Comparison of ENCODE assay signal across 9 cellular contexts in genomic region chr10:12333382-12334185, GRCh38. TPM values are rescaled to one million over a fixed set of nuclear protein-coding genes. Genes with fewer than 3 reads are reported as not detected.
DNase-seq lines count a peak whose midpoint lies in the region; ATAC-seq and TF ChIP-seq lines count a peak whose summit lies in the region.
"Had no signal": no experiment of that assay in that cellular context is flagged by ENCODE, and none has a peak within 500 bp of the region (broad histone marks: within the 10 kb centered on the region; RNA-seq: fewer than 3 reads in every experiment).

No MANE protein-coding gene starts in this region.

- no peaks in the 10 kb centered on the region for H3K36me3 ChIP-seq in vagina

- H3K4me3 Mint-ChIP-seq in IgD-negative memory B cell (peak overlapping the region in 2 of 4 donors; percentile 53 to 71), naive B cell (peak overlapping the region in 7 of 8 donors; percentile 49 to 82 (median 68))
- peak overlapping the region in 1 of 2 donors; percentile 54 for H3K4me3 Mint-ChIP-seq in effector memory CD8-positive, alpha-beta T cell

- no peaks in the 10 kb centered on the region for H3K9me3 ChIP-seq in vagina

- H3K27ac ChIP-seq in vagina = peak overlapping the region; percentile 66
- H3K27ac ChIP-seq: 22Rv1 had no signal

- intact Hi-C loops in vagina (cut with DNase I) = no loop called here

- H3K4me1 ChIP-seq in vagina = peaks cover 13% of the 10 kb centered on the region

- H3K27ac Mint-ChIP-seq in IgD-negative memory B cell = peak overlapping the region; percentile 1 to 69 (median 65)
- peak overlapping the region; percentile 10 to 78 for H3K27ac Mint-ChIP-seq in effector memory CD8-positive, alpha-beta T cell
- H3K27ac Mint-ChIP-seq in naive B cell = peak overlapping the region; percentile 38 to 94 (median 78)

- H3K36me3 Mint-ChIP-seq in IgD-negative memory B cell = peaks cover 1% of the 10 kb centered on the region
- H3K36me3 Mint-ChIP-seq in effector memory CD8-positive, alpha-beta T cell (ENCODE audit: insufficient read depth) = no peaks in the 10 kb centered on the region
- no peaks in the 10 kb centered on the region for H3K36me3 Mint-ChIP-seq in naive B cell

- no peak for TF ChIP-seq CTCF in vagina (IDR thresholded peaks at IDR 0.05)

- no peaks in the 10 kb centered on the region for H3K9me3 Mint-ChIP-seq in IgD-negative memory B cell
- no peaks in the 10 kb centered on the region for H3K9me3 Mint-ChIP-seq in effector memory CD8-positive, alpha-beta T cell
- peaks cover 0 to 2% (median 0%) of the 10 kb centered on the region in 7 donors for H3K9me3 Mint-ChIP-seq in naive B cell

- H3K27me3 Mint-ChIP-seq in IgD-negative memory B cell = no peaks in the 10 kb centered on the region
- peaks cover 6 to 8% of the 10 kb centered on the region in 2 donors for H3K27me3 Mint-ChIP-seq in effector memory CD8-positive, alpha-beta T cell
- no peaks in the 10 kb centered on the region for H3K27me3 Mint-ChIP-seq in naive B cell

- ATAC-seq in GM21619 (IDR thresholded peaks at IDR 0.05; ENCODE audit: unreplicated experiment) = peak; percentile 71
- peak; percentile 98 for ATAC-seq in SK-N-SH treated with all-trans-retinoic acid at 6 μM for 48 hours
- peak; percentile 92 for ATAC-seq in effector memory CD8-positive, alpha-beta T cell (replicated peaks)
- ATAC-seq in naive B cell (ENCODE audit: low read depth in 2 of 2) = peak; percentile 87 to 93

- H3K4me1 Mint-ChIP-seq in IgD-negative memory B cell = peaks cover 14 to 26% (median 15%) of the 10 kb centered on the region in 3 donors
- peaks cover 6% of the 10 kb centered on the region in 2 donors for H3K4me1 Mint-ChIP-seq in effector memory CD8-positive, alpha-beta T cell (ENCODE audit: low read depth in 2 of 2)
- H3K4me1 Mint-ChIP-seq in naive B cell = peaks cover 21 to 46% (median 33%) of the 10 kb centered on the region in 3 donors

- peak; percentile 24 for DNase-seq in DMS153 (lab: John Stamatoyannopoulos, UW)
- DNase-seq in DMS153 treated with DMSO at 0.1 percent for 48 hours (lab: John Stamatoyannopoulos, UW; ENCODE audit: unreplicated experiment) = no peak
- DNase-seq in effector memory CD8-positive, alpha-beta T cell = peak in 2 of 3 experiments; percentile 22 to 27
- peak; percentile 33 for DNase-seq in naive B cell
- DNase-seq in vagina (ENCODE audit: extremely low spot score in 2 of 2) = peak in 1 of 2 donors; percentile 92

- H3K4me3 ChIP-seq in vagina = no peak overlapping the region

- no peaks in the 10 kb centered on the region for H3K27me3 ChIP-seq in vagina

- no peak for TF ChIP-seq POLR2A in vagina (IDR thresholded peaks at IDR 0.05)

TF ChIP-seq in SK-N-SH treated with all-trans-retinoic acid at 6 μM for 48 hours, 23 proteins besides CTCF, POLR2A, EP300 and RAD21:
- no peak for TF ChIP-seq PPARA (CRISPR knock-in tag; IDR thresholded peaks at IDR 0.05; ENCODE audit: borderline replicate concordance)
- no peak for TF ChIP-seq TOX (CRISPR knock-in tag; IDR thresholded peaks at IDR 0.05; ENCODE audit: borderline replicate concordance)
- TF ChIP-seq, protein P1, sequence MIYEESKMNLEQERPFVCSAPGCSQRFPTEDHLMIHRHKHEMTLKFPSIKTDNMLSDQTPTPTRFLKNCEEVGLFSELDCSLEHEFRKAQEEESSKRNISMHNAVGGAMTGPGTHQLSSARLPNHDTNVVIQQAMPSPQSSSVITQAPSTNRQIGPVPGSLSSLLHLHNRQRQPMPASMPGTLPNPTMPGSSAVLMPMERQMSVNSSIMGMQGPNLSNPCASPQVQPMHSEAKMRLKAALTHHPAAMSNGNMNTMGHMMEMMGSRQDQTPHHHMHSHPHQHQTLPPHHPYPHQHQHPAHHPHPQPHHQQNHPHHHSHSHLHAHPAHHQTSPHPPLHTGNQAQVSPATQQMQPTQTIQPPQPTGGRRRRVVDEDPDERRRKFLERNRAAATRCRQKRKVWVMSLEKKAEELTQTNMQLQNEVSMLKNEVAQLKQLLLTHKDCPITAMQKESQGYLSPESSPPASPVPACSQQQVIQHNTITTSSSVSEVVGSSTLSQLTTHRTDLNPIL (CRISPR knock-in tag; IDR thresholded peaks at IDR 0.05; ENCODE audit: low read depth) = peak; percentile 83
- peak; percentile 52; the same call in 1 of the 2 replicates for TF ChIP-seq ISL1 (CRISPR knock-in tag; IDR thresholded peaks at IDR 0.05)

RNA-seq across cellular contexts. Expression of gene CAMK1D, which starts 15.8 kb away (rescaled TPM):
- polyA plus RNA-seq in IgD-negative memory B cell (41.4 TPM), naive B cell (ENCODE audit: low read depth in 6 of 6) (10 to 100 TPM; 12.2 to 54.1 (median 35.6) TPM)
- total RNA-seq in vagina = 12.8 TPM
